In the genomic region with DNA sequence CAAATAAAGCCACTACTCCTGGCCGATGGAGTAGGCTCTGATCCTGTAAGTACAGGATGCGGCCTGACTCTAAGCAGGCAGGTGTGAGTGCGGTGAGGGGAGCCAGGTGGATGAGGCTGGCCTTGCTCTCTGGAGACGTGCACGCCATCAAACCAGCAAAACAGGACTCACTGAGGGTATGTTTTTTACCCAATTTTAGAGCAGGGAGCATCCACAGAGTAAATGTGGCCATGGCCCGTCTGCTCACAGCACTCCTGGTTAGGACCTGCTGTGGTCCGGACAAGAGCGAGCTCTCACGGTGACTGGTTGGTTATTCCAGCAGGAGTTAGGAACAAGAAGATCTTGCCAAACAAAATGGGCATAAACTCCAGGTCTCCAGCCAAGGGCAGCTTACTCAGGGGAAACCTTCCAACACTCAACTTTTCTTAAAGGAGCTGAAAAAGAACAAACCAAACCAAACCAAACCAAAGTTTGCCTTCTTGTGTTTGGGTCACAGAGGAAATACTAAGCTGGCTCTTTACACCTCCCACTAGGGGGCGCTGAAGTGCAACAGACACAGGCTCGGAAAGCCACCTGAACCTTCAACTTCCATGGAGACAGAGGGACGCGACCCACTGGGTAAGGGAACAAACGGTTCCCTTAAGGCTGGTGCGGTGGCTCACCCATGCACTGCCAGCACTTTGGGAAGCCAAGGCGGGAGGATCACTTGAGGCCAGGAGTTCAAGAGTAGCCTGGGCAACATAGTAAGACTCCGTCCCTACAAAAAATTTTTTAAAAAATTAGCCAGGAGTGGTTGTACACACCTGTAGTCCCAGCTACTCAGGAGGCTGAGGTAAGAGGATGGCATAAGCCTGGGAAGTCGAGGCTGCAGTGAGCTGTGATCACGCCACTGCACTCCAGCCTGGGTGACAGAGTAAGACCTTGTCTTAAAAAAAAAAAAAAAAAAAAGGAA, we compare ENCODE assay signal across 8 cellular contexts.
DNase-seq lines count a peak whose midpoint lies in the region; ATAC-seq and TF ChIP-seq lines count a peak whose summit lies in the region.

No MANE protein-coding gene starts in this region.

- H3K4me1 Mint-ChIP-seq in CD4-positive, alpha-beta memory T cell = peaks cover 35 to 72% (median 53%) of the 10 kb centered on the region in 4 donors
- peaks cover 18% of the 10 kb centered on the region for H3K4me1 Mint-ChIP-seq in endothelial cell (ENCODE audit: unreplicated experiment)

- intact Hi-C loops in CD4-positive, alpha-beta memory T cell (cut with micrococcal nuclease) = loop anchor here (1.0 kb wide), 4 partner anchors 130 to 658 kb away; no protein-coding TSS in a partner anchor

- H3K27ac Mint-ChIP-seq in CD4-positive, alpha-beta memory T cell = peak overlapping the region in 6 of 7 donors; percentile 7 to 90 (median 82)
- no peak overlapping the region for H3K27ac Mint-ChIP-seq in endothelial cell (ENCODE audit: unreplicated experiment)

- H3K4me3 Mint-ChIP-seq in CD4-positive, alpha-beta memory T cell = peak overlapping the region in 3 of 8 donors; percentile 2 to 68 (median 8)
- no peak overlapping the region for H3K4me3 Mint-ChIP-seq in endothelial cell (ENCODE audit: unreplicated experiment)

- POLR2A ChIA-PET in CD4-positive, alpha-beta memory T cell (lab: Charles Lee; ENCODE audit: partially characterized antibody) = interaction anchor here (0.7 to 3.2 kb wide), 4 partner anchors 10 to 680 kb away, joined by 3 to 12 read pairs (median 6); no protein-coding TSS in a partner anchor

- peaks cover 49% of the 10 kb centered on the region for H3K4me1 ChIP-seq in CD4-positive, alpha-beta memory T cell (ENCODE audit: insufficient read depth, low read length)

- H3K4me3 ChIP-seq in CD4-positive, alpha-beta memory T cell (ENCODE audit: low read length in 2 of 2) = no peak overlapping the region

- peaks cover 8 to 10% of the 10 kb centered on the region in 2 donors for H3K36me3 Mint-ChIP-seq in CD4-positive, alpha-beta memory T cell
- peaks cover 4% of the 10 kb centered on the region for H3K36me3 Mint-ChIP-seq in endothelial cell (ENCODE audit: low read depth, unreplicated experiment)

- no peak overlapping the region for H3K27ac ChIP-seq in CD4-positive, alpha-beta memory T cell (ENCODE audit: low read depth, low read length)

- H3K27me3 Mint-ChIP-seq in CD4-positive, alpha-beta memory T cell = no peaks in the 10 kb centered on the region
- H3K27me3 Mint-ChIP-seq in endothelial cell (ENCODE audit: unreplicated experiment) = no peaks in the 10 kb centered on the region

- CTCF ChIA-PET in CD4-positive, alpha-beta memory T cell (lab: Charles Lee; ENCODE audit: partially characterized antibody) = interaction anchor here (0.5 to 5.3 kb wide), 54 partner anchors 9 to 1926 kb away, joined by 3 to 203 read pairs (median 4); no protein-coding TSS in a partner anchor

- H3K9me3 Mint-ChIP-seq in CD4-positive, alpha-beta memory T cell = no peaks in the 10 kb centered on the region
- no peaks in the 10 kb centered on the region for H3K9me3 Mint-ChIP-seq in endothelial cell (ENCODE audit: unreplicated experiment)

- no peaks in the 10 kb centered on the region for H3K27me3 ChIP-seq in CD4-positive, alpha-beta memory T cell (ENCODE audit: insufficient read depth, low read length)

- TF ChIP-seq CTCF in endothelial cell (IDR thresholded peaks at IDR 0.05; ENCODE audit: unreplicated experiment) = peak; percentile 96

- DNase-seq in CD4-positive, alpha-beta memory T cell = peak; percentile 75 to 79 (median 76)
- DNase-seq in HuH-7 (ENCODE audit: low spot score) (peak; percentile 78), NOMO-1 treated with DMSO at 0.1 percent for 48 hours (lab: John Stamatoyannopoulos, UW; ENCODE audit: unreplicated experiment) (peak; percentile 10), endothelial cell (ENCODE audit: low spot score) (peak; percentile 90), middle frontal gyrus (ENCODE audit: extremely low spot score, low spot score) (peak; percentile 83)
- DNase-seq in activated CD8-positive, alpha-beta memory T cell treated with anti-CD3 and anti-CD28 coated beads, Interleukin-2, amount 50 U/mL, for 1 hour (ENCODE audit: extremely low read depth) = peak; percentile 70
- peak; percentile 76 to 77 for DNase-seq in stimulated activated CD8-positive, alpha-beta memory T cell treated with anti-CD3 and anti-CD28 coated beads, Interleukin-2, amount 100 ng/mL, for 48 hours (ENCODE audit: low read depth in 2 of 2)

- H3K36me3 ChIP-seq in CD4-positive, alpha-beta memory T cell (ENCODE audit: insufficient read depth, low read length) = no peaks in the 10 kb centered on the region

- no peak for ATAC-seq in GM21528 (IDR thresholded peaks at IDR 0.05; ENCODE audit: low FRiP score, unreplicated experiment)

- H3K9me3 ChIP-seq in CD4-positive, alpha-beta memory T cell (ENCODE audit: control insufficient read depth in 1 of 2, low read length in 2 of 2) = no peaks in the 10 kb centered on the region

Comparison
In these comparisons a context has a peak if more than half of its experiments do, and no peak if none do; other contexts are left out.
1. DNase-seq: peak in every context shown above with its lines; median percentile 90 in endothelial cell; 83 in middle frontal gyrus; 78 in HuH-7; 76 in stimulated activated CD8-positive, alpha-beta memory T cell treated with anti-CD3 and anti-CD28 coated beads, Interleukin-2, amount 100 ng/mL, for 48 hours; 76 in CD4-positive, alpha-beta memory T cell; 70 in activated CD8-positive, alpha-beta memory T cell treated with anti-CD3 and anti-CD28 coated beads, Interleukin-2, amount 50 U/mL, for 1 hour; 10 in NOMO-1 treated with DMSO at 0.1 percent for 48 hours.